Comparison of ENCODE assay signal across 2 cellular contexts in the genomic region with DNA sequence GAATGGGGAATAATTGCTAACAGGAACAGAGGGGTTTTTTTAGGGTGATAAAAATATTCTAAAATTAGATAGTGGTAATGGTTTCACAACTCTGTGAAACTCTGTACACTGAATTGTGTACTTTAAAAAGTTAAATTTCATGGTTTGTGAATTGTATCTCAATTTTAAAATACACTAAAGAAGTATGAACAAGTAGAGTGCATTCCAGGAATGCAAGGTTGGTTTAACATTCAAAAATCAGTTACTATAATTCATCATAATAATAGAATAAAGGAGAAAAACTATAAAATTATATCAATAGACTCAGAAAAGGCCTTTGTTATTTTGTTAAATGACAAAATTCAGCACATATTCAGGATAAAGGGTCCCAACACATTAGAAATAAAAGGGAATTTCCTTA.
TF ChIP-seq lines count a peak whose summit lies in the region.

No MANE protein-coding gene starts in this region.

TF ChIP-seq in K562, 482 proteins besides CTCF, POLR2A, EP300 and RAD21:
- TF ChIP-seq ZNF830 (CRISPR knock-in tag; IDR thresholded peaks at IDR 0.05): no peak
- TF ChIP-seq ZNF324 (CRISPR knock-in tag; IDR thresholded peaks at IDR 0.05): peak; percentile 81

TF ChIP-seq in HEK293T, 16 proteins besides CTCF, POLR2A, EP300 and RAD21:
- no peak for TF ChIP-seq NFRKB (IDR thresholded peaks at IDR 0.05)
- TF ChIP-seq LEF1 (IDR thresholded peaks at IDR 0.05; ENCODE audit: borderline replicate concordance): no peak
- TF ChIP-seq ZNF384 (IDR thresholded peaks at IDR 0.05): no peak
- TF ChIP-seq, protein P1, sequence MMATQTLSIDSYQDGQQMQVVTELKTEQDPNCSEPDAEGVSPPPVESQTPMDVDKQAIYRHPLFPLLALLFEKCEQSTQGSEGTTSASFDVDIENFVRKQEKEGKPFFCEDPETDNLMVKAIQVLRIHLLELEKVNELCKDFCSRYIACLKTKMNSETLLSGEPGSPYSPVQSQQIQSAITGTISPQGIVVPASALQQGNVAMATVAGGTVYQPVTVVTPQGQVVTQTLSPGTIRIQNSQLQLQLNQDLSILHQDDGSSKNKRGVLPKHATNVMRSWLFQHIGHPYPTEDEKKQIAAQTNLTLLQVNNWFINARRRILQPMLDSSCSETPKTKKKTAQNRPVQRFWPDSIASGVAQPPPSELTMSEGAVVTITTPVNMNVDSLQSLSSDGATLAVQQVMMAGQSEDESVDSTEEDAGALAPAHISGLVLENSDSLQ (IDR thresholded peaks at IDR 0.05): no peak
- no peak for TF ChIP-seq ARNT (IDR thresholded peaks at IDR 0.05)
- no peak for TF ChIP-seq ELF4 (IDR thresholded peaks at IDR 0.05)
TF ChIP-seq in HEK293T: peak in this region for 0.
